In the genomic region with DNA sequence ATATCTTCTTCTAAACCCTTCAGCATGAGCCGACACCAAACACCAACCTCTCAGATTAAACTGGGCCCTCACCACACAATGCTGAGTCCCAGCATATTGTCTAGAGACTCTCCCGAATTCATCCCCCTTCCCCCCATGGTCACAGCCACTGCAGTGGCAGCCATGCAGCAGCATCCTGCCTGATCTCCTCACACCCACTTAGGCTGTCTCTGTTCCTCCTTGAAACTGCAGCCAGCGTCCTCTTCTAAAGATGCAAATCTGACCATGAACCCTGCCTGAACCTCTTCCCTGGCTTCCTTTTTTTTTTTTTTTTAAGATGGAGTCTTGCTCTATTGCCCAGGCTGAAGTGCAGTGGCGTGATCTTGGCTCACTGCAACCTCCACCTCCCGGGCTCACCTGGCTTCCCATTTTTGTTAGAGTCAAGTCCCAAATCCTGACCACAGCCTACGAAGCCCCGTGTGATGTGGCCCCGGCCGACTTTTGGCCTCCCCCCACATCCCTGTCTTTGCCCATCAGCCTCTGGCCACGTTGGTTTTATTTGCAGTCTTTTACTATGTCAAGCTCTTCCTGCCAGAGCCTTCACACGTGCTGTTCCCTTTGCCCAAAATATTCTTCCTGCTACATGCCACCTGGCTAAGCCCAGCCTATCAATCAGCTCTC, we compare ENCODE assay signal across 11 cellular contexts. TPM values are rescaled to one million over a fixed set of nuclear protein-coding genes. Genes with fewer than 3 reads are reported as not detected.
DNase-seq lines count a peak whose midpoint lies in the region; ATAC-seq lines count a peak whose summit lies in the region.
"Had no signal": no experiment of that assay in that cellular context is flagged by ENCODE, and none has a peak within 500 bp of the region (broad histone marks: within the 10 kb centered on the region; RNA-seq: fewer than 3 reads in every experiment).

No MANE protein-coding gene starts in this region.

- peak; percentile 18 for DNase-seq in stimulated activated naive B cell treated with anti-CD40 and anti-IgM and Interleukin-4, amounts not matched to agents 10 μg/mL and 1 μg/mL and 100 μg/mL, for 72 hours
- DNase-seq in NK-92 (lab: John Stamatoyannopoulos, UW; ENCODE audit: unreplicated experiment) (no peak), mesendoderm (no peak), posterior cingulate gyrus (no peak)
- DNase-seq: activated CD4-positive, alpha-beta T cell treated with anti-CD3 and anti-CD28 coated beads, Interleukin-2, amount 50 U/mL, for 1 hour; NCI-H1436 treated with DMSO at 0.1 percent for 48 hours had no signal

- no peak overlapping the region for H2AK5ac ChIP-seq in mesendoderm (ENCODE audit: low read length)

- H3K18ac ChIP-seq in mesendoderm (ENCODE audit: low read length), result no peak overlapping the region

- H3K4me1 ChIP-seq in mesendoderm (ENCODE audit: control insufficient read depth, low read depth, low read length), result no peaks in the 10 kb centered on the region

- no peak overlapping the region for H4K8ac ChIP-seq in mesendoderm (ENCODE audit: low read depth, low read length)

- H3K9ac ChIP-seq in mesendoderm (ENCODE audit: low read length), result no peak overlapping the region

- no peaks in the 10 kb centered on the region for H3K36me3 ChIP-seq in mesendoderm (ENCODE audit: control insufficient read depth, insufficient read depth, low read length)

- no peaks in the 10 kb centered on the region for H3K36me3 Mint-ChIP-seq in stimulated activated naive B cell treated with anti-CD40 and anti-IgM and Interleukin-4, amounts not matched to agents 10 μg/mL and 1 μg/mL and 100 μg/mL, for 72 hours

- H2BK15ac ChIP-seq in mesendoderm (replicated peaks; ENCODE audit: low read depth), result no peak overlapping the region

- peaks cover 43 to 58% of the 10 kb centered on the region in 2 donors for H3K27me3 Mint-ChIP-seq in stimulated activated naive B cell treated with anti-CD40 and anti-IgM and Interleukin-4, amounts not matched to agents 10 μg/mL and 1 μg/mL and 100 μg/mL, for 72 hours

- no peak overlapping the region for H3K27ac ChIP-seq in mesendoderm (ENCODE audit: low read depth, low read length)
- H3K27ac ChIP-seq: HL-60 had no signal

- intact Hi-C loops in posterior cingulate gyrus (cut with DNase I), result loop anchor here (2.0 kb wide), 1 partner anchor 17 kb away; no protein-coding TSS in a partner anchor

- H3K9me3 Mint-ChIP-seq in stimulated activated naive B cell treated with anti-CD40 and anti-IgM and Interleukin-4, amounts not matched to agents 10 μg/mL and 1 μg/mL and 100 μg/mL, for 72 hours, result no peaks in the 10 kb centered on the region
- H3K9me3 Mint-ChIP-seq: neural crest cell had no signal

- no peak overlapping the region for H2BK5ac ChIP-seq in mesendoderm (ENCODE audit: low read length)

- H3K4ac ChIP-seq in mesendoderm (ENCODE audit: low read depth, low read length), result no peak overlapping the region

- H3K79me2 ChIP-seq in mesendoderm (ENCODE audit: control insufficient read depth, insufficient read depth, low read length), result no peaks in the 10 kb centered on the region

- H3K4me1 Mint-ChIP-seq in stimulated activated naive B cell treated with anti-CD40 and anti-IgM and Interleukin-4, amounts not matched to agents 10 μg/mL and 1 μg/mL and 100 μg/mL, for 72 hours, result peaks cover 18 to 35% of the 10 kb centered on the region in 2 donors

- H3K27me3 ChIP-seq in mesendoderm (ENCODE audit: insufficient read depth, low read length, poor library complexity), result peaks cover 14% of the 10 kb centered on the region

- H3K4me2 ChIP-seq in mesendoderm (ENCODE audit: low read length), result no peak overlapping the region

- peak overlapping the region in 1 of 2 donors; percentile 2 for H3K4me3 Mint-ChIP-seq in stimulated activated naive B cell treated with anti-CD40 and anti-IgM and Interleukin-4, amounts not matched to agents 10 μg/mL and 1 μg/mL and 100 μg/mL, for 72 hours
- H3K4me3 Mint-ChIP-seq: neural crest cell had no signal

- no peak overlapping the region for H3K23ac ChIP-seq in mesendoderm (ENCODE audit: low read length)

- no peak overlapping the region for H4K5ac ChIP-seq in mesendoderm (ENCODE audit: low read length)

- no peak overlapping the region for H3K27ac Mint-ChIP-seq in stimulated activated naive B cell treated with anti-CD40 and anti-IgM and Interleukin-4, amounts not matched to agents 10 μg/mL and 1 μg/mL and 100 μg/mL, for 72 hours

- WGBS in mesendoderm (ENCODE audit: extremely low coverage, insufficient coverage, low lambda C conversion rate), result no CpG with 5 or more reads among the region's 11 CpGs

- H3K56ac ChIP-seq in mesendoderm (ENCODE audit: low read length), result no peak overlapping the region

- H3K4me3 ChIP-seq in mesendoderm (ENCODE audit: low read length), result no peak overlapping the region

- ATAC-seq in GM18909 (IDR thresholded peaks at IDR 0.05; ENCODE audit: poor library complexity, unreplicated experiment), result peak; percentile 70
- ATAC-seq in GM21723 (IDR thresholded peaks at IDR 0.05; ENCODE audit: unreplicated experiment), result peak; percentile 70
- peak; percentile 60 for ATAC-seq in HG03342 (IDR thresholded peaks at IDR 0.05; ENCODE audit: unreplicated experiment)
- peak; percentile 79 to 81 for ATAC-seq in stimulated activated naive B cell treated with anti-CD40 and anti-IgM and Interleukin-4, amounts not matched to agents 10 μg/mL and 1 μg/mL and 100 μg/mL, for 72 hours (replicated peaks)

- H2BK120ac ChIP-seq in mesendoderm (ENCODE audit: low read depth, low read length), result no peak overlapping the region

- H3K79me1 ChIP-seq in mesendoderm (ENCODE audit: low read length), result no peaks in the 10 kb centered on the region

RNA-seq across cellular contexts. Expression of a gene that starts 2.8 kb away (rescaled TPM):
- polyA plus RNA-seq in mesendoderm (2013, experiment 1 of 2), result 0.94 TPM
- polyA plus RNA-seq in mesendoderm (2013, experiment 2 of 2), result 1.0 TPM
